8 cellular contexts compared by ENCODE assay signal in genomic region chr10:70492786-70493659, GRCh38. TPM values are rescaled to one million over a fixed set of nuclear protein-coding genes. Genes with fewer than 3 reads are reported as not detected.
DNase-seq lines count a peak whose midpoint lies in the region; ATAC-seq lines count a peak whose summit lies in the region.
"Had no signal": no experiment of that assay in that cellular context is flagged by ENCODE, and none has a peak within 500 bp of the region (broad histone marks: within the 10 kb centered on the region; RNA-seq: fewer than 3 reads in every experiment).

No MANE protein-coding gene starts in this region.

- no peaks in the 10 kb centered on the region for H3K27me3 ChIP-seq in stomach smooth muscle (ENCODE audit: control insufficient read depth in 1 of 2, insufficient read depth in 2 of 2, low read length in 2 of 2)

- H3K36me3 ChIP-seq in stomach smooth muscle (ENCODE audit: control insufficient read depth in 2 of 2, insufficient read depth in 2 of 2, low read length in 2 of 2) = peaks cover 0 to 2% of the 10 kb centered on the region in 2 donors

- H3K4me1 ChIP-seq in stomach smooth muscle (ENCODE audit: control insufficient read depth, insufficient read depth, low read length) = peaks cover 66% of the 10 kb centered on the region

- peak; percentile 25 for ATAC-seq in GM21526 (IDR thresholded peaks at IDR 0.05; ENCODE audit: low FRiP score, unreplicated experiment)

- H3K9ac ChIP-seq in stomach smooth muscle (ENCODE audit: low read length in 2 of 2) = peak overlapping the region; percentile 29 to 54

- no peaks in the 10 kb centered on the region for H3K9me3 ChIP-seq in stomach smooth muscle (ENCODE audit: control insufficient read depth in 2 of 2, low read length in 2 of 2)

- DNase-seq in KG1 (lab: John Stamatoyannopoulos, UW) (peak; percentile 53), dermis blood vessel endothelial cell (peak; percentile 45), SW480 (ENCODE audit: low spot score) (no peak), SHP77 treated with DMSO at 0.1 percent for 48 hours (lab: John Stamatoyannopoulos, UW) (no peak)
- DNase-seq in stimulated activated CD4-positive, alpha-beta T cell treated with anti-CD3 and anti-CD28 coated beads, Interleukin-4, amount 100 ng/mL, for 1 hour = no peak
- DNase-seq: activated naive CD4-positive, alpha-beta T cell treated with Interleukin-2 at 50 U/mL for 16 hours had no signal

- peak overlapping the region; percentile 86 for H3K27ac ChIP-seq in stomach smooth muscle (ENCODE audit: low read length)

- H3K4me3 ChIP-seq in stomach smooth muscle (ENCODE audit: low read length in 2 of 2) = peak overlapping the region in 1 of 2 donors; percentile 8

RNA-seq across cellular contexts. Expression of gene PALD1, which starts 14.5 kb away (rescaled TPM):
- total RNA-seq in dermis blood vessel endothelial cell = 248 and 276 TPM in 2 replicates

RNA-seq across cellular contexts. Expression of gene NODAL, which starts 51.5 kb away (rescaled TPM):
- not detected in 2 replicates for total RNA-seq in dermis blood vessel endothelial cell

Comparison
In these comparisons a context has a peak if more than half of its experiments do, and no peak if none do; other contexts are left out.
1. DNase-seq: peak in KG1 (single experiment) and dermis blood vessel endothelial cell (single experiment); none in SW480 (single experiment), SHP77 treated with DMSO at 0.1 percent for 48 hours (single experiment) and stimulated activated CD4-positive, alpha-beta T cell treated with anti-CD3 and anti-CD28 coated beads, Interleukin-4, amount 100 ng/mL, for 1 hour (single experiment).